Comparison of ENCODE assay signal across 1 cellular context in the genomic region with DNA sequence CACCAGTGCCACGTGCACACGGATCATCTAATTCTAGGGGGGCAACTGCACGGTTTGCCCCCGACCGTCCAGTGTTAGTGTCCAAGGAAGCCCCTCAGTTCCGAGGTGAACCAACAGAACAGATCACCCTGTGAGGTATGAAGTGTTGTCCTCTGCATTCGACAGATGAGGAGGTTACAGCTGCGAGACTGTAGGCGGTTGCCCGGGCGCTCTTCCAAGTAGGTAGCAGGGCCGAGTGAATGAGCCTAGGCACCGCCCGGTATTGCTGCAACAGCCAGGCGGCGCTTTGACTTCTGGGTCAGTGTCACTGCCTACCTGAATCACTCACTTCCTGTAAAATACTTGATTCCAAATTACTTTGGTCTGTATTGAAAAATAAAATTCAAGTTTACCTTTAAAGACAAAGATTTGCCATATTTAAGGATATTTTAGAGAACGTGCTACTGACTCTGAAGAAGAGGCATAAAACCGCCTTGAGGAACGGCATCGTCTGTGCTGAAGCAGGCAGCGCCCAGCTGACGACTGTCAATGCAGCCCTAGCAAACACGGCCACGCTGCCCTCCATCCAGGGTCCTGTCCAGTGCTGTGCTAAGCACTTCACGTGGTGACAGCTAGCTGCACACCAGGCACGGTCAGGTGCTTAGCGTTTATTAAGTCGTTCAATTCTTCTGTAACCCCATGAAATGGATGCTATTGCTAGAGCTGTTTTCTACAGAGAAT.
A peak's percentile ranks its signal among the peaks of the same experiment; 100 is the strongest.
TF ChIP-seq lines count a peak whose summit lies in the region.

No MANE protein-coding gene starts in this region.

TF ChIP-seq in K562, 482 proteins besides CTCF, POLR2A, EP300 and RAD21:
- TF ChIP-seq BRF2 (IDR thresholded peaks at IDR 0.05; ENCODE audit: borderline replicate concordance, insufficient read depth, insufficient read length) (no peak), NFIC (IDR thresholded peaks at IDR 0.05) (0 out of 2 replicates have a peak, but pooled peaks have one; percentile 9), PURB (CRISPR knock-in tag; IDR thresholded peaks at IDR 0.05; ENCODE audit: low read depth) (no peak), AFF4 (CRISPR knock-in tag; IDR thresholded peaks at IDR 0.05) (no peak), MNT (conservative IDR thresholded peaks at IDR 0.05) (no peak), SNRNP70 (optimal IDR thresholded peaks at IDR 0.05; ENCODE audit: low read depth, low read length) (no peak), EP400 (IDR thresholded peaks at IDR 0.05) (no peak), MTA2 (IDR thresholded peaks at IDR 0.05; ENCODE audit: low read depth) (no peak), CEBPZ (IDR thresholded peaks at IDR 0.05; ENCODE audit: borderline replicate concordance, low read depth, low read length) (no peak), BCLAF1 (IDR thresholded peaks at IDR 0.05; ENCODE audit: borderline replicate concordance in 1 of 2, control insufficient read depth in 1 of 2, low read depth in 2 of 2, low read length in 1 of 2) (no peak), CEBPG (CRISPR knock-in tag; IDR thresholded peaks at IDR 0.05) (no peak), CEBPG (tag; conservative IDR thresholded peaks at IDR 0.05 in 1 of 2, IDR thresholded peaks at IDR 0.05 in 1 of 2) (peak in 1 of 2 experiments; percentile 53; a peak in 2 of 4 replicates)
- TF ChIP-seq, protein P1, sequence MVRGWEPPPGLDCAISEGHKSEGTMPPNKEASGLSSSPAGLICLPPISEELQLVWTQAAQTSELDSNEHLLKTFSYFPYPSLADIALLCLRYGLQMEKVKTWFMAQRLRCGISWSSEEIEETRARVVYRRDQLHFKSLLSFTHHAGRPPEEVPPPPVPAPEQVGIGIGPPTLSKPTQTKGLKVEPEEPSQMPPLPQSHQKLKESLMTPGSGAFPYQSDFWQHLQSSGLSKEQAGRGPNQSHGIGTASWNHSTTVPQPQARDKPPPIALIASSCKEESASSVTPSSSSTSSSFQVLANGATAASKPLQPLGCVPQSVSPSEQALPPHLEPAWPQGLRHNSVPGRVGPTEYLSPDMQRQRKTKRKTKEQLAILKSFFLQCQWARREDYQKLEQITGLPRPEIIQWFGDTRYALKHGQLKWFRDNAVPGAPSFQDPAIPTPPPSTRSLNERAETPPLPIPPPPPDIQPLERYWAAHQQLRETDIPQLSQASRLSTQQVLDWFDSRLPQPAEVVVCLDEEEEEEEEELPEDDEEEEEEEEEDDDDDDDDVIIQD (CRISPR knock-in tag; IDR thresholded peaks at IDR 0.05) = no peak
